ENCODE assay signal across 1 cellular context in genomic region chr20:5127859-5128409, GRCh38.
TF ChIP-seq lines count a peak whose summit lies in the region.

No MANE protein-coding gene starts in this region.

TF ChIP-seq in IMR-90, 13 proteins besides CTCF, POLR2A, EP300 and RAD21 (continued from another document):
- TF ChIP-seq NFE2L2 (IDR thresholded peaks at IDR 0.05; ENCODE audit: low read depth, low read length): no peak
